10 cellular contexts compared by ENCODE assay signal in the genomic region with DNA sequence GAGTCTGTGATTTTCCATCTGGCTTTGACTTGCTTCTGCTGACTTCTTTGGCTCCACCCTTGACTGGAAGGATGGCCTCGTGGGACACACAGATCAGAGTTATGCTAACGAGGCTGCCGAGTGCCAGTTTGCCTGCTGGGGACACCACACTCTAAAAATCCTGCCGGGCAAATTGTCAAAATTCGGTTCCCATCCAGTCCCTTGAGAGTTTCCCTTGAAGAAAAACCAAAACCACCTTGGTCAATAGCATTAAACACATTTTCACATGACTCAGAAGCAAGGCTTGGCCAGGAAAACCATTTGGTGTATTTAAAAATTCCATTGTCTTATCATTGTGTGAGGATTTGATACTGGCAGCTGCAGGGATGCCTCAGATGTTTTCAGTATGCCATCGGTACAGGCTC. TPM values are rescaled to one million over a fixed set of nuclear protein-coding genes. Genes with fewer than 3 reads are reported as not detected.
DNase-seq lines count a peak whose midpoint lies in the region; ATAC-seq and TF ChIP-seq lines count a peak whose summit lies in the region.
"Had no signal": no experiment of that assay in that cellular context is flagged by ENCODE, and none has a peak within 500 bp of the region (broad histone marks: within the 10 kb centered on the region; RNA-seq: fewer than 3 reads in every experiment).

No MANE protein-coding gene starts in this region.

- no peaks in the 10 kb centered on the region for H3K36me3 Mint-ChIP-seq in HFFc6 (ENCODE audit: low read depth)
- no peaks in the 10 kb centered on the region for H3K36me3 Mint-ChIP-seq in activated naive CD8-positive, alpha-beta T cell treated with anti-CD3 and anti-CD28 coated beads for 36 hours
- H3K36me3 Mint-ChIP-seq in CD8-positive, alpha-beta memory T cell: no peaks in the 10 kb centered on the region

- ATAC-seq in left cardiac atrium: peak; percentile 83 to 88
- no peak for ATAC-seq in GM19467 (IDR thresholded peaks at IDR 0.05; ENCODE audit: unreplicated experiment)

- H3K4me3 Mint-ChIP-seq in HFFc6: peak overlapping the region; percentile 67
- H3K4me3 Mint-ChIP-seq in activated naive CD8-positive, alpha-beta T cell treated with anti-CD3 and anti-CD28 coated beads for 36 hours: no peak overlapping the region
- no peak overlapping the region for H3K4me3 Mint-ChIP-seq in CD8-positive, alpha-beta memory T cell

- no peaks in the 10 kb centered on the region for H3K9me3 Mint-ChIP-seq in HFFc6
- H3K9me3 Mint-ChIP-seq in activated naive CD8-positive, alpha-beta T cell treated with anti-CD3 and anti-CD28 coated beads for 36 hours: no peaks in the 10 kb centered on the region
- H3K9me3 Mint-ChIP-seq in CD8-positive, alpha-beta memory T cell: no peaks in the 10 kb centered on the region

- H3K27ac Mint-ChIP-seq in HFFc6: peak overlapping the region; percentile 52
- no peak overlapping the region for H3K27ac Mint-ChIP-seq in activated naive CD8-positive, alpha-beta T cell treated with anti-CD3 and anti-CD28 coated beads for 36 hours
- H3K27ac Mint-ChIP-seq in CD8-positive, alpha-beta memory T cell: no peak overlapping the region

- TF ChIP-seq POLR2A in suprapubic skin (IDR thresholded peaks at IDR 0.05): no peak

- H3K4me1 Mint-ChIP-seq in HFFc6 (ENCODE audit: low read depth): peaks cover 26% of the 10 kb centered on the region
- H3K4me1 Mint-ChIP-seq in activated naive CD8-positive, alpha-beta T cell treated with anti-CD3 and anti-CD28 coated beads for 36 hours: no peaks in the 10 kb centered on the region
- H3K4me1 Mint-ChIP-seq in CD8-positive, alpha-beta memory T cell: no peaks in the 10 kb centered on the region

- H3K27ac ChIP-seq in suprapubic skin: no peak overlapping the region
- no peak overlapping the region for H3K27ac ChIP-seq in CD8-positive, alpha-beta memory T cell (ENCODE audit: low read depth, low read length)

- 8% methylated on average over 6 of the region's 6 CpGs for WGBS in suprapubic skin

- H3K4me1 ChIP-seq in suprapubic skin: peaks cover 39% of the 10 kb centered on the region
- no peaks in the 10 kb centered on the region for H3K4me1 ChIP-seq in CD8-positive, alpha-beta memory T cell (ENCODE audit: insufficient read depth, low read length)

- H3K27me3 Mint-ChIP-seq in HFFc6 (ENCODE audit: insufficient read depth): no peaks in the 10 kb centered on the region
- no peaks in the 10 kb centered on the region for H3K27me3 Mint-ChIP-seq in activated naive CD8-positive, alpha-beta T cell treated with anti-CD3 and anti-CD28 coated beads for 36 hours
- peaks cover 0 to 3% of the 10 kb centered on the region in 2 donors for H3K27me3 Mint-ChIP-seq in CD8-positive, alpha-beta memory T cell

- POLR2A ChIA-PET in CD8-positive, alpha-beta memory T cell (lab: Charles Lee): no interaction called here

- H3K4me3 ChIP-seq in suprapubic skin: no peak overlapping the region
- H3K4me3 ChIP-seq in CD8-positive, alpha-beta memory T cell (ENCODE audit: low read length): no peak overlapping the region

- peak; percentile 50 for DNase-seq in HFFc6
- DNase-seq in SW480 (ENCODE audit: low spot score): peak; percentile 7
- DNase-seq in left cardiac atrium: peak; percentile 76
- DNase-seq in suprapubic skin (ENCODE audit: low spot score in 2 of 2): peak; percentile 70 to 85
- DNase-seq in NCI-H2081 treated with DMSO at 0.1 percent for 48 hours (lab: John Stamatoyannopoulos, UW): no peak
- no peak for DNase-seq in activated naive CD8-positive, alpha-beta T cell treated with anti-CD3 and anti-CD28 coated beads for 36 hours
- no peak for DNase-seq in CD8-positive, alpha-beta memory T cell
- DNase-seq: Karpas-422 had no signal

- H3K36me3 ChIP-seq in suprapubic skin: no peaks in the 10 kb centered on the region
- H3K36me3 ChIP-seq in CD8-positive, alpha-beta memory T cell (ENCODE audit: insufficient read depth, low read length): no peaks in the 10 kb centered on the region

- CTCF ChIA-PET in CD8-positive, alpha-beta memory T cell (lab: Charles Lee): no interaction called here

- no peak for TF ChIP-seq CTCF in HFFc6 (IDR thresholded peaks at IDR 0.05)
- no peak for TF ChIP-seq CTCF in suprapubic skin (IDR thresholded peaks at IDR 0.05)

- TF ChIP-seq EP300 in suprapubic skin (IDR thresholded peaks at IDR 0.05): no peak

- no peaks in the 10 kb centered on the region for H3K9me3 ChIP-seq in suprapubic skin
- no peaks in the 10 kb centered on the region for H3K9me3 ChIP-seq in CD8-positive, alpha-beta memory T cell (ENCODE audit: low read length)

- H3K27me3 ChIP-seq in suprapubic skin: no peaks in the 10 kb centered on the region
- H3K27me3 ChIP-seq in CD8-positive, alpha-beta memory T cell (ENCODE audit: insufficient read depth, low read length, poor library complexity, severe bottlenecking): no peaks in the 10 kb centered on the region

- intact Hi-C loops in left cardiac atrium (cut with DNase I): no loop called here

RNA-seq across cellular contexts. Expression of a gene that starts 41.4 kb away (rescaled TPM):
- 10 to 100 TPM in 1 of 6 experiments, 1 to 10 TPM in 5; 4.6 to 10.5 (median 5.0) TPM for total RNA-seq in HFFc6 (2021; fragmentation: NEBNext Ultra II Directional; extraction: Animal tissue kit (Norgen Biotek cat#: 25700))
- total RNA-seq in left cardiac atrium: 1 to 10 TPM; 4.5 to 5.1 TPM
- 1 to 10 TPM in 3 of 4 donors, under 1 TPM in 1; 0.64 to 2.4 (median 2.1) TPM for total RNA-seq in suprapubic skin
- not detected for total RNA-seq in activated naive CD8-positive, alpha-beta T cell treated with anti-CD3 and anti-CD28 coated beads for 36 hours
- total RNA-seq in CD8-positive, alpha-beta memory T cell: not detected
- polyA plus RNA-seq in CD8-positive, alpha-beta memory T cell: not detected
- total RNA-seq: pulmonary artery endothelial cell had no signal

Comparison
In these comparisons a context has a peak if more than half of its experiments do, and no peak if none do; other contexts are left out.
1. DNase-seq: peak in HFFc6 (single experiment), SW480 (single experiment), left cardiac atrium (single experiment) and suprapubic skin (2 of 2); none in NCI-H2081 treated with DMSO at 0.1 percent for 48 hours (single experiment), activated naive CD8-positive, alpha-beta T cell treated with anti-CD3 and anti-CD28 coated beads for 36 hours (single experiment) and CD8-positive, alpha-beta memory T cell (0 of 5).